In the genomic region with DNA sequence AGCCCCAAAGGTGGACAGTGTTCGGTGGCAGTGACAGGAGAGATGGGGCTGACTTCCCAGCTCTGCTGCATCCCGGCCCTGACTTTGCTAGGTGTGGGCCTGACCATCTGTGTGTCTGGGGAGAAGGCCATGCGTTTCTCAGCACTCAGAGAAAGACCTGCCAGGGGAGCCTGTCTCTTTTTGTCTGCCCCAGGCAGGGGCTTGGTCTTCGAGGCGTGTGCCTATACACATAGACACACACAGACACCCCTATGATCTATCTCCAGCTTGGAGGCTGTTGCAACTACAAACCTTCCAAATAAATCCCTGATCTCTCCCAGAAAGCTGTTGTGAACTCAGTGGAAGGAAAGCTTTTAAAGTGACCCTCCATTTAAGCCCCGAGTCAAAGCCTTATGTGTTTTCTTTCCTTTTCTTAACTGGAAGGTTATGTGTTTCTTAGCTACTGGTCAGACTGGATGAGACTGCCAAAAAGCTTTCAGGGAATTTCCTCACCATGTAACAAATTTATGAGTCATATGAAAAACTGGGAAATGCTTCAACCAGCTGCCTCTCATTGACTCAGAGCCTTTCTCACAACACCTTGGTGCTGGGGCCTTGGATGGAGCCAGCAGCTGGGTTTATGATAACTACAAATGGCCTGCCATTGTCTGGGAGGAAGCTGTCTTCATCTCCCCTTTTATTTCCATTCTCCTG, we compare ENCODE assay signal across 9 cellular contexts.
A peak's percentile ranks its signal among the peaks of the same experiment; 100 is the strongest.
DNase-seq lines count a peak whose midpoint lies in the region; ATAC-seq and TF ChIP-seq lines count a peak whose summit lies in the region.
"Had no signal": no experiment of that assay in that cellular context is flagged by ENCODE, and none has a peak within 500 bp of the region (broad histone marks: within the 10 kb centered on the region; RNA-seq: fewer than 3 reads in every experiment).

No MANE protein-coding gene starts in this region.

- H3K36me3 ChIP-seq in ascending aorta: no peaks in the 10 kb centered on the region
- H3K36me3 ChIP-seq in skeletal muscle satellite cell (ENCODE audit: insufficient read depth, low read length): no peaks in the 10 kb centered on the region

- H3K36me3 Mint-ChIP-seq in T-cell: no peaks in the 10 kb centered on the region
- no peaks in the 10 kb centered on the region for H3K36me3 Mint-ChIP-seq in activated CD4-positive, alpha-beta T cell treated with anti-CD3 and anti-CD28 coated beads for 36 hours (ENCODE audit: low read depth)

- peaks cover 8 to 14% of the 10 kb centered on the region in 2 donors for H3K27me3 Mint-ChIP-seq in T-cell
- peaks cover 15% of the 10 kb centered on the region for H3K27me3 Mint-ChIP-seq in activated CD4-positive, alpha-beta T cell treated with anti-CD3 and anti-CD28 coated beads for 36 hours

- intact Hi-C loops in ascending aorta (cut with DNase I): no loop called here
- intact Hi-C loops in left ventricle myocardium superior (cut with micrococcal nuclease): no loop called here
- intact Hi-C loops in activated CD4-positive, alpha-beta T cell treated with anti-CD3 and anti-CD28 coated beads for 36 hours (cut with DNase I, micrococcal nuclease): no loop called here

- H3K4me1 ChIP-seq in ascending aorta (peaks cover 3 to 5% of the 10 kb centered on the region in 2 donors), skeletal muscle satellite cell (ENCODE audit: control insufficient read depth, insufficient read depth, low read length) (peaks cover 46% of the 10 kb centered on the region)

- TF ChIP-seq CTCF in ascending aorta (IDR thresholded peaks at IDR 0.05): no peak

- H3K4me2 ChIP-seq in skeletal muscle satellite cell (ENCODE audit: low read length): peak overlapping the region; percentile 79

- H3K9me3 Mint-ChIP-seq in T-cell: no peaks in the 10 kb centered on the region
- H3K9me3 Mint-ChIP-seq in activated CD4-positive, alpha-beta T cell treated with anti-CD3 and anti-CD28 coated beads for 36 hours (ENCODE audit: low read depth): no peaks in the 10 kb centered on the region

- H3K9me3 ChIP-seq in ascending aorta (no peaks in the 10 kb centered on the region), skeletal muscle satellite cell (replicated peaks; ENCODE audit: low read length) (no peaks in the 10 kb centered on the region)

- CTCF ChIA-PET in T-cell (lab: Charles Lee): no interaction called here
- CTCF ChIA-PET in activated CD4-positive, alpha-beta T cell treated with anti-CD3 and anti-CD28 coated beads for 36 hours (lab: Charles Lee): interaction anchor here (2.8 kb wide), 1 partner anchor 14 kb away, joined by 11 read pairs; no protein-coding TSS in a partner anchor

- peak; percentile 89 for ATAC-seq in left ventricle myocardium superior
- ATAC-seq in HG02870 (IDR thresholded peaks at IDR 0.05; ENCODE audit: unreplicated experiment): no peak
- ATAC-seq in T-cell (replicated peaks in 1 of 4): no peak
- no peak for ATAC-seq in activated CD4-positive, alpha-beta T cell treated with anti-CD3 and anti-CD28 coated beads for 36 hours

- POLR2A ChIA-PET in T-cell (lab: Charles Lee): no interaction called here
- POLR2A ChIA-PET in activated CD4-positive, alpha-beta T cell treated with anti-CD3 and anti-CD28 coated beads for 36 hours (lab: Charles Lee): no interaction called here

- H3K4me3 Mint-ChIP-seq in T-cell: no peak overlapping the region
- no peak overlapping the region for H3K4me3 Mint-ChIP-seq in activated CD4-positive, alpha-beta T cell treated with anti-CD3 and anti-CD28 coated beads for 36 hours
- H3K4me3 Mint-ChIP-seq: neural crest cell had no signal

- no peak overlapping the region for H3K27ac Mint-ChIP-seq in T-cell
- no peak overlapping the region for H3K27ac Mint-ChIP-seq in activated CD4-positive, alpha-beta T cell treated with anti-CD3 and anti-CD28 coated beads for 36 hours

- DNase-seq in H4 (ENCODE audit: low spot score): peak; percentile 88
- DNase-seq in ascending aorta (ENCODE audit: low spot score in 2 of 2): peak in 1 of 2 donors; percentile 74
- DNase-seq in left ventricle myocardium superior: no peak
- no peak for DNase-seq in T-cell
- DNase-seq in activated CD4-positive, alpha-beta T cell treated with anti-CD3 and anti-CD28 coated beads for 36 hours: no peak
- DNase-seq in NCI-H82 (lab: John Stamatoyannopoulos, UW): no peak

- H3K27ac ChIP-seq in ascending aorta: peak overlapping the region; percentile 30 to 52

- H3K9ac ChIP-seq in skeletal muscle satellite cell (ENCODE audit: low read depth, low read length): peak overlapping the region; percentile 77

- H3K27me3 ChIP-seq in ascending aorta: no peaks in the 10 kb centered on the region
- no peaks in the 10 kb centered on the region for H3K27me3 ChIP-seq in skeletal muscle satellite cell (ENCODE audit: control insufficient read depth, insufficient read depth, low read length)

- H3K4me3 ChIP-seq in ascending aorta (peak overlapping the region in 1 of 2 donors; percentile 36), skeletal muscle satellite cell (ENCODE audit: low read length) (peak overlapping the region; percentile 27)

- no peaks in the 10 kb centered on the region for H3K4me1 Mint-ChIP-seq in T-cell
- no peaks in the 10 kb centered on the region for H3K4me1 Mint-ChIP-seq in activated CD4-positive, alpha-beta T cell treated with anti-CD3 and anti-CD28 coated beads for 36 hours
- H3K4me1 Mint-ChIP-seq: neural crest cell had no signal
